Comparison of ENCODE assay signal across 12 cellular contexts in the genomic region with DNA sequence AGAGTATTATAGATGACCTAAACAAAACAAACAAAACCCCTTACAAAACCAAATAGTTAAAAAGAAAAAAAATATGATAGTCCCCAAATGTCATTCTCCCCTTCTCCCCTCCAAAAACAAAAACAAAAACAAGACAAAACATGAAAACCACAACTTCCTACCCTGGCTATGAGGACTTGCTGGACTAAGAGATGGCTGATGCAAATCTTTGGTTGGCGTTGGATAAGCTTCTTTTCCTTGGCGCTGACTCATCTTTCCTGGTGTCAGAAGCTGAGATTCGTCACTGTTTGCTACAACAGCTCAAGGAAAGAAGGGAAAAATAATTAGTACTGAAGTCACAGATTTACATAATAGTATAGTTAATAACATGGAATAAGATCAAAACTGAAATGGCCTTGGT.
DNase-seq lines count a peak whose midpoint lies in the region; TF ChIP-seq lines count a peak whose summit lies in the region.
"Had no signal": no experiment of that assay in that cellular context is flagged by ENCODE, and none has a peak within 500 bp of the region (broad histone marks: within the 10 kb centered on the region; RNA-seq: fewer than 3 reads in every experiment).

No MANE protein-coding gene starts in this region.

- 88% methylated on average over 3 of the region's 3 CpGs for WGBS in prostate gland

- no peak for TF ChIP-seq POLR2A in prostate gland (IDR thresholded peaks at IDR 0.05)

- no peaks in the 10 kb centered on the region for H3K4me1 ChIP-seq in prostate gland (replicated peaks)
- H3K4me1 ChIP-seq: uterus had no signal

- DNase-seq in ELF-1 (ENCODE audit: low read depth, low spot score) (peak; percentile 6), NCI-H226 (peak; percentile 90), choroid plexus epithelial cell (ENCODE audit: low read depth) (peak; percentile 92), non-pigmented ciliary epithelial cell (ENCODE audit: low read depth) (peak; percentile 74), prostate gland (ENCODE audit: low spot score) (no peak), NCI-H1694 treated with DMSO at 0.1 percent for 48 hours (lab: John Stamatoyannopoulos, UW) (no peak), HT-29 (ENCODE audit: low spot score) (no peak)
- no peak for DNase-seq in activated T-cell treated with anti-CD3 and anti-CD28 coated beads, Interleukin-2, amount 50 U/mL, for 1 hour
- DNase-seq: NCI-H187 treated with DMSO at 0.1 percent for 48 hours, right cardiac atrium, uterus had no signal

- H3K9me3 ChIP-seq in prostate gland = no peaks in the 10 kb centered on the region
- H3K9me3 ChIP-seq: gastroesophageal sphincter, uterus had no signal

- intact Hi-C loops in prostate gland (cut with DNase I) = loop anchor here (10.0 kb wide), 2 partner anchors 106 to 926 kb away; partner anchors contain the start of gene BBS10

- H3K27me3 ChIP-seq in prostate gland (replicated peaks; ENCODE audit: insufficient read depth) = no peaks in the 10 kb centered on the region
- H3K27me3 ChIP-seq: gastroesophageal sphincter, uterus had no signal

- H3K36me3 ChIP-seq in prostate gland = no peaks in the 10 kb centered on the region
- H3K36me3 ChIP-seq: uterus had no signal

- TF ChIP-seq CTCF in choroid plexus epithelial cell (conservative IDR thresholded peaks at IDR 0.05; ENCODE audit: low read depth, low read length) = no peak
- no peak for TF ChIP-seq CTCF in prostate gland (IDR thresholded peaks at IDR 0.05)

- H3K4me3 ChIP-seq in choroid plexus epithelial cell (ENCODE audit: low read depth, low read length) (no peak overlapping the region), prostate gland (no peak overlapping the region)
- H3K4me3 ChIP-seq: gastroesophageal sphincter, uterus had no signal

- H3K27ac ChIP-seq in prostate gland = no peak overlapping the region
- H3K27ac ChIP-seq: gastroesophageal sphincter, uterus had no signal

Comparison
In these comparisons a context has a peak if more than half of its experiments do, and no peak if none do; other contexts are left out.
1. DNase-seq: peak in ELF-1 (single experiment), NCI-H226 (single experiment), choroid plexus epithelial cell (single experiment) and non-pigmented ciliary epithelial cell (single experiment); none in prostate gland (single experiment), NCI-H1694 treated with DMSO at 0.1 percent for 48 hours (single experiment), HT-29 (single experiment) and activated T-cell treated with anti-CD3 and anti-CD28 coated beads, Interleukin-2, amount 50 U/mL, for 1 hour (single experiment).